Comparison of ENCODE assay signal across 18 cellular contexts in genomic region chr17:50804749-50805475, GRCh38. TPM values are rescaled to one million over a fixed set of nuclear protein-coding genes. Genes with fewer than 3 reads are reported as not detected.
"Had no signal": no experiment of that assay in that cellular context is flagged by ENCODE, and none has a peak within 500 bp of the region (broad histone marks: within the 10 kb centered on the region; RNA-seq: fewer than 3 reads in every experiment).

No MANE protein-coding gene starts in this region.

RNA-seq across cellular contexts. Expression of gene WFIKKN2, which starts 30.5 kb away (rescaled TPM):
- total RNA-seq: naive thymus-derived CD8-positive, alpha-beta T cell; natural killer cell treated with Interleukin-12 subunit alpha and Interleukin-12 subunit beta and Interleukin-15 and Interleukin-18, amount 100 ng/mL, for 72 hours; progenitor cell of endocrine pancreas; renal cortical epithelial cell; smooth muscle cell; transverse colon had no signal
- polyA plus RNA-seq: naive thymus-derived CD8-positive, alpha-beta T cell; smooth muscle cell had no signal

RNA-seq across cellular contexts. Expression of gene ANKRD40CL, which starts 37.6 kb away (rescaled TPM):
- total RNA-seq: naive thymus-derived CD8-positive, alpha-beta T cell; natural killer cell treated with Interleukin-12 subunit alpha and Interleukin-12 subunit beta and Interleukin-15 and Interleukin-18, amount 100 ng/mL, for 72 hours; neural crest cell; occipital lobe; ovary; progenitor cell of endocrine pancreas; psoas muscle; renal cortical epithelial cell; right cardiac atrium; sciatic nerve; smooth muscle cell; spleen; suprapubic skin; testis; upper lobe of left lung; ureter; vagina had no signal
- polyA plus RNA-seq: naive thymus-derived CD8-positive, alpha-beta T cell; ovary; psoas muscle; right cardiac atrium; smooth muscle cell; spleen had no signal
